1 cellular context compared by ENCODE assay signal in genomic region chr1:210236840-210237409, GRCh38.
TF ChIP-seq lines count a peak whose summit lies in the region.

No MANE protein-coding gene starts in this region.

TF ChIP-seq in HEK293, 187 proteins besides CTCF, POLR2A, EP300 and RAD21 (continued from another document and continues in another):
- TF ChIP-seq, protein P1, sequence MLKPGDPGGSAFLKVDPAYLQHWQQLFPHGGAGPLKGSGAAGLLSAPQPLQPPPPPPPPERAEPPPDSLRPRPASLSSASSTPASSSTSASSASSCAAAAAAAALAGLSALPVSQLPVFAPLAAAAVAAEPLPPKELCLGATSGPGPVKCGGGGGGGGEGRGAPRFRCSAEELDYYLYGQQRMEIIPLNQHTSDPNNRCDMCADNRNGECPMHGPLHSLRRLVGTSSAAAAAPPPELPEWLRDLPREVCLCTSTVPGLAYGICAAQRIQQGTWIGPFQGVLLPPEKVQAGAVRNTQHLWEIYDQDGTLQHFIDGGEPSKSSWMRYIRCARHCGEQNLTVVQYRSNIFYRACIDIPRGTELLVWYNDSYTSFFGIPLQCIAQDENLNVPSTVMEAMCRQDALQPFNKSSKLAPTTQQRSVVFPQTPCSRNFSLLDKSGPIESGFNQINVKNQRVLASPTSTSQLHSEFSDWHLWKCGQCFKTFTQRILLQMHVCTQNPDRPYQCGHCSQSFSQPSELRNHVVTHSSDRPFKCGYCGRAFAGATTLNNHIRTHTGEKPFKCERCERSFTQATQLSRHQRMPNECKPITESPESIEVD (tag by site-specific recombination; IDR thresholded peaks at IDR 0.05), result no peak
- no peak for TF ChIP-seq ZNF645 (tag by site-specific recombination; IDR thresholded peaks at IDR 0.05)
- TF ChIP-seq ZNF221 (tag by site-specific recombination; IDR thresholded peaks at IDR 0.05; ENCODE audit: borderline replicate concordance), result no peak
- no peak; the same call in 1 of the 2 replicates for TF ChIP-seq ZNF133 (tag by site-specific recombination; IDR thresholded peaks at IDR 0.05)
- no peak for TF ChIP-seq ZNF621 (tag by site-specific recombination; IDR thresholded peaks at IDR 0.05)
- 0 out of 2 replicates have a peak, but pooled peaks have one; percentile 63 for TF ChIP-seq ZFP37 (tag by site-specific recombination; IDR thresholded peaks at IDR 0.05)
- no peak for TF ChIP-seq ZNF214 (tag by site-specific recombination; IDR thresholded peaks at IDR 0.05; ENCODE audit: borderline replicate concordance)
- TF ChIP-seq KLF10 (tag by site-specific recombination; IDR thresholded peaks at IDR 0.05), result no peak
- no peak for TF ChIP-seq ZFHX2 (tag by site-specific recombination; conservative IDR thresholded peaks at IDR 0.05)
- TF ChIP-seq, protein P2, sequence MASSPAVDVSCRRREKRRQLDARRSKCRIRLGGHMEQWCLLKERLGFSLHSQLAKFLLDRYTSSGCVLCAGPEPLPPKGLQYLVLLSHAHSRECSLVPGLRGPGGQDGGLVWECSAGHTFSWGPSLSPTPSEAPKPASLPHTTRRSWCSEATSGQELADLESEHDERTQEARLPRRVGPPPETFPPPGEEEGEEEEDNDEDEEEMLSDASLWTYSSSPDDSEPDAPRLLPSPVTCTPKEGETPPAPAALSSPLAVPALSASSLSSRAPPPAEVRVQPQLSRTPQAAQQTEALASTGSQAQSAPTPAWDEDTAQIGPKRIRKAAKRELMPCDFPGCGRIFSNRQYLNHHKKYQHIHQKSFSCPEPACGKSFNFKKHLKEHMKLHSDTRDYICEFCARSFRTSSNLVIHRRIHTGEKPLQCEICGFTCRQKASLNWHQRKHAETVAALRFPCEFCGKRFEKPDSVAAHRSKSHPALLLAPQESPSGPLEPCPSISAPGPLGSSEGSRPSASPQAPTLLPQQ (tag by site-specific recombination; IDR thresholded peaks at IDR 0.05), result peak; percentile 72
- TF ChIP-seq ZNF501 (tag by site-specific recombination; IDR thresholded peaks at IDR 0.05), result no peak
- TF ChIP-seq ZNF560 (tag by site-specific recombination; IDR thresholded peaks at IDR 0.05; ENCODE audit: borderline replicate concordance), result no peak
- no peak for TF ChIP-seq ZNF48 (tag by site-specific recombination; IDR thresholded peaks at IDR 0.05)
- no peak for TF ChIP-seq ZNF112 (tag by site-specific recombination; IDR thresholded peaks at IDR 0.05)
- no peak for TF ChIP-seq ZNF140 (tag by site-specific recombination; IDR thresholded peaks at IDR 0.05)
- no peak for TF ChIP-seq ZNF391 (tag by site-specific recombination; IDR thresholded peaks at IDR 0.05; ENCODE audit: borderline replicate concordance, low read depth)
- no peak for TF ChIP-seq ZNF707 (tag by site-specific recombination; IDR thresholded peaks at IDR 0.05)
- TF ChIP-seq ZNF629 (tag by site-specific recombination; IDR thresholded peaks at IDR 0.05), result no peak
- no peak for TF ChIP-seq ZNF473 (tag by site-specific recombination; IDR thresholded peaks at IDR 0.05)
- TF ChIP-seq ZNF121 (tag by site-specific recombination; IDR thresholded peaks at IDR 0.05), result no peak
- no peak for TF ChIP-seq ZNF10 (tag by site-specific recombination; IDR thresholded peaks at IDR 0.05)
- no peak for TF ChIP-seq ZNF354C (tag by site-specific recombination; IDR thresholded peaks at IDR 0.05; ENCODE audit: borderline replicate concordance, low read depth)
- no peak for TF ChIP-seq SETDB1 (IDR thresholded peaks at IDR 0.05; ENCODE audit: insufficient read length, low read length)
- TF ChIP-seq SP3 (tag by site-specific recombination; IDR thresholded peaks at IDR 0.05), result no peak; the same call in 1 of the 2 replicates
- no peak for TF ChIP-seq ZSCAN16 (tag by site-specific recombination; IDR thresholded peaks at IDR 0.05)
- TF ChIP-seq, protein P3, sequence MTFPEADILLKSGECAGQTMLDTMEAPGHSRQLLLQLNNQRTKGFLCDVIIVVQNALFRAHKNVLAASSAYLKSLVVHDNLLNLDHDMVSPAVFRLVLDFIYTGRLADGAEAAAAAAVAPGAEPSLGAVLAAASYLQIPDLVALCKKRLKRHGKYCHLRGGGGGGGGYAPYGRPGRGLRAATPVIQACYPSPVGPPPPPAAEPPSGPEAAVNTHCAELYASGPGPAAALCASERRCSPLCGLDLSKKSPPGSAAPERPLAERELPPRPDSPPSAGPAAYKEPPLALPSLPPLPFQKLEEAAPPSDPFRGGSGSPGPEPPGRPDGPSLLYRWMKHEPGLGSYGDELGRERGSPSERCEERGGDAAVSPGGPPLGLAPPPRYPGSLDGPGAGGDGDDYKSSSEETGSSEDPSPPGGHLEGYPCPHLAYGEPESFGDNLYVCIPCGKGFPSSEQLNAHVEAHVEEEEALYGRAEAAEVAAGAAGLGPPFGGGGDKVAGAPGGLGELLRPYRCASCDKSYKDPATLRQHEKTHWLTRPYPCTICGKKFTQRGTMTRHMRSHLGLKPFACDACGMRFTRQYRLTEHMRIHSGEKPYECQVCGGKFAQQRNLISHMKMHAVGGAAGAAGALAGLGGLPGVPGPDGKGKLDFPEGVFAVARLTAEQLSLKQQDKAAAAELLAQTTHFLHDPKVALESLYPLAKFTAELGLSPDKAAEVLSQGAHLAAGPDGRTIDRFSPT (tag by site-specific recombination; IDR thresholded peaks at IDR 0.05), result no peak
- no peak for TF ChIP-seq ZNF155 (tag by site-specific recombination; IDR thresholded peaks at IDR 0.05)
- no peak for TF ChIP-seq ZNF701 (tag by site-specific recombination; IDR thresholded peaks at IDR 0.05)
- no peak for TF ChIP-seq ZNF433 (tag by site-specific recombination; IDR thresholded peaks at IDR 0.05; ENCODE audit: low read depth)
- TF ChIP-seq BCL11A (tag by site-specific recombination; IDR thresholded peaks at IDR 0.05; ENCODE audit: low read depth), result no peak
- no peak for TF ChIP-seq PRDM1 (tag by site-specific recombination; IDR thresholded peaks at IDR 0.05)
- TF ChIP-seq ZNF623 (tag by site-specific recombination; IDR thresholded peaks at IDR 0.05), result no peak
- TF ChIP-seq ZNF114 (tag by site-specific recombination; IDR thresholded peaks at IDR 0.05), result no peak
- TF ChIP-seq EGR2 (tag by site-specific recombination; IDR thresholded peaks at IDR 0.05; ENCODE audit: low read depth), result no peak
- no peak for TF ChIP-seq KLF1 (tag by site-specific recombination; IDR thresholded peaks at IDR 0.05)
- TF ChIP-seq HOXD13 (CRISPR knock-in tag; IDR thresholded peaks at IDR 0.05; ENCODE audit: borderline replicate concordance), result no peak
- TF ChIP-seq ZNF768 (tag by site-specific recombination; IDR thresholded peaks at IDR 0.05), result no peak
- TF ChIP-seq ZNF394 (tag by site-specific recombination; IDR thresholded peaks at IDR 0.05; ENCODE audit: borderline replicate concordance), result no peak
- TF ChIP-seq ZNF223 (tag by site-specific recombination; IDR thresholded peaks at IDR 0.05), result no peak
- no peak for TF ChIP-seq MYNN (tag by site-specific recombination; IDR thresholded peaks at IDR 0.05; ENCODE audit: borderline replicate concordance)
- no peak for TF ChIP-seq ZNF548 (tag by site-specific recombination; IDR thresholded peaks at IDR 0.05)
- no peak for TF ChIP-seq ZNF544 (tag by site-specific recombination; IDR thresholded peaks at IDR 0.05)
- no peak for TF ChIP-seq ZNF792 (tag by site-specific recombination; IDR thresholded peaks at IDR 0.05)
- no peak for TF ChIP-seq ZBTB11 (tag by site-specific recombination; conservative IDR thresholded peaks at IDR 0.05; ENCODE audit: low read depth)
- TF ChIP-seq KLF7 (tag by site-specific recombination; IDR thresholded peaks at IDR 0.05; ENCODE audit: borderline replicate concordance), result no peak
- TF ChIP-seq ZNF785 (tag by site-specific recombination; IDR thresholded peaks at IDR 0.05), result no peak
- TF ChIP-seq ZNF558 (tag by site-specific recombination; IDR thresholded peaks at IDR 0.05), result no peak
- TF ChIP-seq TCF7L2 (IDR thresholded peaks at IDR 0.05; ENCODE audit: borderline replicate concordance, low read depth, low read length), result no peak
- 0 out of 2 replicates have a peak, but pooled peaks have one; percentile 64 for TF ChIP-seq ZFP69B (tag by site-specific recombination; IDR thresholded peaks at IDR 0.05)
- TF ChIP-seq ZBTB8A (tag by site-specific recombination; IDR thresholded peaks at IDR 0.05), result peak; percentile 69
- TF ChIP-seq, protein P4, sequence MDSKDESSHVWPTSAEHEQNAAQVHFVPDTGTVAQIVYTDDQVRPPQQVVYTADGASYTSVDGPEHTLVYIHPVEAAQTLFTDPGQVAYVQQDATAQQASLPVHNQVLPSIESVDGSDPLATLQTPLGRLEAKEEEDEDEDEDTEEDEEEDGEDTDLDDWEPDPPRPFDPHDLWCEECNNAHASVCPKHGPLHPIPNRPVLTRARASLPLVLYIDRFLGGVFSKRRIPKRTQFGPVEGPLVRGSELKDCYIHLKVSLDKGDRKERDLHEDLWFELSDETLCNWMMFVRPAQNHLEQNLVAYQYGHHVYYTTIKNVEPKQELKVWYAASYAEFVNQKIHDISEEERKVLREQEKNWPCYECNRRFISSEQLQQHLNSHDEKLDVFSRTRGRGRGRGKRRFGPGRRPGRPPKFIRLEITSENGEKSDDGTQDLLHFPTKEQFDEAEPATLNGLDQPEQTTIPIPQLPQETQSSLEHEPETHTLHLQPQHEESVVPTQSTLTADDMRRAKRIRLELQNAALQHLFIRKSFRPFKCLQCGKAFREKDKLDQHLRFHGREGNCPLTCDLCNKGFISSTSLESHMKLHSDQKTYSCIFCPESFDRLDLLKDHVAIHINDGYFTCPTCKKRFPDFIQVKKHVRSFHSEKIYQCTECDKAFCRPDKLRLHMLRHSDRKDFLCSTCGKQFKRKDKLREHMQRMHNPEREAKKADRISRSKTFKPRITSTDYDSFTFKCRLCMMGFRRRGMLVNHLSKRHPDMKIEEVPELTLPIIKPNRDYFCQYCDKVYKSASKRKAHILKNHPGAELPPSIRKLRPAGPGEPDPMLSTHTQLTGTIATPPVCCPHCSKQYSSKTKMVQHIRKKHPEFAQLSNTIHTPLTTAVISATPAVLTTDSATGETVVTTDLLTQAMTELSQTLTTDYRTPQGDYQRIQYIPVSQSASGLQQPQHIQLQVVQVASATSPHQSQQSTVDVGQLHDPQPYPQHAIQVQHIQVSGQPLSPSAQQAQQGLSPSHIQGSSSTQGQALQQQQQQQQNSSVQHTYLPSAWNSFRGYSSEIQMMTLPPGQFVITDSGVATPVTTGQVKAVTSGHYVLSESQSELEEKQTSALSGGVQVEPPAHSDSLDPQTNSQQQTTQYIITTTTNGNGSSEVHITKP (tag by site-specific recombination; IDR thresholded peaks at IDR 0.05), result peak; percentile 63
- TF ChIP-seq OSR2 (tag by site-specific recombination; IDR thresholded peaks at IDR 0.05), result peak; percentile 97
- TF ChIP-seq, protein P5, sequence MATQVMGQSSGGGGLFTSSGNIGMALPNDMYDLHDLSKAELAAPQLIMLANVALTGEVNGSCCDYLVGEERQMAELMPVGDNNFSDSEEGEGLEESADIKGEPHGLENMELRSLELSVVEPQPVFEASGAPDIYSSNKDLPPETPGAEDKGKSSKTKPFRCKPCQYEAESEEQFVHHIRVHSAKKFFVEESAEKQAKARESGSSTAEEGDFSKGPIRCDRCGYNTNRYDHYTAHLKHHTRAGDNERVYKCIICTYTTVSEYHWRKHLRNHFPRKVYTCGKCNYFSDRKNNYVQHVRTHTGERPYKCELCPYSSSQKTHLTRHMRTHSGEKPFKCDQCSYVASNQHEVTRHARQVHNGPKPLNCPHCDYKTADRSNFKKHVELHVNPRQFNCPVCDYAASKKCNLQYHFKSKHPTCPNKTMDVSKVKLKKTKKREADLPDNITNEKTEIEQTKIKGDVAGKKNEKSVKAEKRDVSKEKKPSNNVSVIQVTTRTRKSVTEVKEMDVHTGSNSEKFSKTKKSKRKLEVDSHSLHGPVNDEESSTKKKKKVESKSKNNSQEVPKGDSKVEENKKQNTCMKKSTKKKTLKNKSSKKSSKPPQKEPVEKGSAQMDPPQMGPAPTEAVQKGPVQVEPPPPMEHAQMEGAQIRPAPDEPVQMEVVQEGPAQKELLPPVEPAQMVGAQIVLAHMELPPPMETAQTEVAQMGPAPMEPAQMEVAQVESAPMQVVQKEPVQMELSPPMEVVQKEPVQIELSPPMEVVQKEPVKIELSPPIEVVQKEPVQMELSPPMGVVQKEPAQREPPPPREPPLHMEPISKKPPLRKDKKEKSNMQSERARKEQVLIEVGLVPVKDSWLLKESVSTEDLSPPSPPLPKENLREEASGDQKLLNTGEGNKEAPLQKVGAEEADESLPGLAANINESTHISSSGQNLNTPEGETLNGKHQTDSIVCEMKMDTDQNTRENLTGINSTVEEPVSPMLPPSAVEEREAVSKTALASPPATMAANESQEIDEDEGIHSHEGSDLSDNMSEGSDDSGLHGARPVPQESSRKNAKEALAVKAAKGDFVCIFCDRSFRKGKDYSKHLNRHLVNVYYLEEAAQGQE (tag by site-specific recombination; IDR thresholded peaks at IDR 0.05), result no peak
- no peak for TF ChIP-seq ZBTB1 (tag by site-specific recombination; IDR thresholded peaks at IDR 0.05)
